23 cellular contexts compared by ENCODE assay signal in the genomic region with DNA sequence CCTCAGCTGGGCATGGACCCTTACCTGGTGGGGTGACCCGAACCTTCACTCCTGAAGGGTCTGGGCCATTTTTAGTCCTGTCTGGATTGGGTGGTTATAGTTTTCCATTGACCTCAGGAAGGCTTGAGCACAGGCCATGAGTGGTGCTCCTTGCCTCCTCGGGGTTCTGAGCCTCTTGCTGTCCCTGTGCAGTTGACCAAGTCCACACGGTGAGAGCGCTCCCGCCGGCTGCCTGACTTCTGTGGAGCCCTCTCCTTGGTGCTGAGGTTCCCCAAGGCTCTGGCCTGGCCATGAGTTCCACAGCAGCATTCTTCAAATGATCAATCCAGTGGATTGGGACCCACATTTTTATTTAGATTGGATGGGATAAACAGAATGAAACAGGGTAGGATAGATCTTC.
A peak's percentile ranks its signal among the peaks of the same experiment; 100 is the strongest.
DNase-seq lines count a peak whose midpoint lies in the region; ATAC-seq, FAIRE-seq and TF ChIP-seq lines count a peak whose summit lies in the region.
"Had no signal": no experiment of that assay in that cellular context is flagged by ENCODE, and none has a peak within 500 bp of the region (broad histone marks: within the 10 kb centered on the region; RNA-seq: fewer than 3 reads in every experiment).

No MANE protein-coding gene starts in this region.

- no peaks in the 10 kb centered on the region for H3K4me1 ChIP-seq in GM23338 (ENCODE audit: insufficient read depth)
- H3K4me1 ChIP-seq in GM12878 (ENCODE audit: control insufficient read depth, insufficient read depth, low read length) = no peaks in the 10 kb centered on the region

- H3K9me3 Mint-ChIP-seq in activated CD4-positive, alpha-beta T cell treated with anti-CD3 and anti-CD28 coated beads for 36 hours (ENCODE audit: low read depth) = no peaks in the 10 kb centered on the region
- H3K9me3 Mint-ChIP-seq in GM23338 (no peaks in the 10 kb centered on the region), nephron progenitor cell (no peaks in the 10 kb centered on the region)

- no peak overlapping the region for H2AFZ ChIP-seq in GM23338
- H2AFZ ChIP-seq in GM12878 (ENCODE audit: control insufficient read depth, low read depth, low read length) = no peak overlapping the region

- H3K79me2 ChIP-seq in GM23338 (replicated peaks; ENCODE audit: insufficient read depth) = no peaks in the 10 kb centered on the region
- H3K79me2 ChIP-seq in GM12878 (ENCODE audit: control insufficient read depth, insufficient read depth, low read length) = no peaks in the 10 kb centered on the region

- H4K20me1 ChIP-seq in GM23338 (replicated peaks; ENCODE audit: insufficient read depth) = no peaks in the 10 kb centered on the region
- no peaks in the 10 kb centered on the region for H4K20me1 ChIP-seq in GM12878 (ENCODE audit: control insufficient read depth, insufficient read depth)

- no peak overlapping the region for H3K4me3 Mint-ChIP-seq in activated CD4-positive, alpha-beta T cell treated with anti-CD3 and anti-CD28 coated beads for 36 hours
- H3K4me3 Mint-ChIP-seq in GM23338 (no peak overlapping the region), nephron progenitor cell (no peak overlapping the region)
- H3K4me3 Mint-ChIP-seq: B cell had no signal

- intact Hi-C loops in activated CD4-positive, alpha-beta T cell treated with anti-CD3 and anti-CD28 coated beads for 36 hours (cut with DNase I, micrococcal nuclease) = loop anchor here in 1 of 2 experiments (2.0 kb wide), 1 partner anchor 58 kb away; no protein-coding TSS in a partner anchor
- intact Hi-C loops in GM12878 (cut with micrococcal nuclease; ENCODE audit: unreplicated experiment) = no loop called here

- in situ Hi-C loops in GM12878 (cut with MboI) = loop anchor here (5.0 kb wide), 1 partner anchor 52 kb away; no protein-coding TSS in a partner anchor

- H3F3A ChIP-seq in GM23338 (replicated peaks; ENCODE audit: low read depth) = no peaks in the 10 kb centered on the region

- no peaks in the 10 kb centered on the region for H3K27me3 ChIP-seq in GM23338 (ENCODE audit: insufficient read depth)
- H3K27me3 ChIP-seq in GM12878 (replicated peaks in 1 of 2; ENCODE audit: control insufficient read depth in 2 of 2, insufficient read depth in 2 of 2, low read length in 1 of 2) = no peaks in the 10 kb centered on the region

- CTCF ChIA-PET in activated CD4-positive, alpha-beta T cell treated with anti-CD3 and anti-CD28 coated beads for 36 hours (lab: Charles Lee) = no interaction called here
- CTCF ChIA-PET in GM12878 (lab: Yijun Ruan, JAX) = no interaction called here

- no peak for TF ChIP-seq RAD21 in GM12878 (IDR thresholded peaks at IDR 0.05; ENCODE audit: insufficient read depth, low read depth, low read length)

- RAD21 ChIA-PET in GM12878 (lab: Charles Lee; ENCODE audit: unreplicated experiment) = no interaction called here

- no TSS peak for BruUV-seq in GM12878 (replicated peaks; lab: Mats Ljungman, UMichigan)

- H3K36me3 Mint-ChIP-seq in activated CD4-positive, alpha-beta T cell treated with anti-CD3 and anti-CD28 coated beads for 36 hours (ENCODE audit: low read depth) = peaks cover 2% of the 10 kb centered on the region
- H3K36me3 Mint-ChIP-seq in GM23338 (ENCODE audit: low read depth) (no peaks in the 10 kb centered on the region), nephron progenitor cell (ENCODE audit: low read depth) (no peaks in the 10 kb centered on the region)

- H3K27me3 Mint-ChIP-seq in activated CD4-positive, alpha-beta T cell treated with anti-CD3 and anti-CD28 coated beads for 36 hours = no peaks in the 10 kb centered on the region
- H3K27me3 Mint-ChIP-seq in GM23338 (ENCODE audit: insufficient read depth, low read depth, poor library complexity) = peaks cover 2% of the 10 kb centered on the region
- H3K27me3 Mint-ChIP-seq in nephron progenitor cell (ENCODE audit: low read depth, poor library complexity) = peaks cover 4% of the 10 kb centered on the region

- H3K4me3 ChIP-seq in GM23338 (no peak overlapping the region), GM12878 (no peak overlapping the region)

- H3K4me2 ChIP-seq in GM23338 (no peak overlapping the region), GM12878 (ENCODE audit: control insufficient read depth, insufficient read depth) (no peak overlapping the region)

- TF ChIP-seq CTCF in GM23338 (conservative IDR thresholded peaks at IDR 0.05; ENCODE audit: low read depth in 2 of 2) (no peak), GM12878 (IDR thresholded peaks at IDR 0.05 in 2 of 3, conservative IDR thresholded peaks at IDR 0.05 in 1 of 3; ENCODE audit: control insufficient read depth in 2 of 3, extremely low read depth in 1 of 3, insufficient read depth in 1 of 3, low read depth in 3 of 3, low read length in 3 of 3) (no peak), nephron progenitor cell (IDR thresholded peaks at IDR 0.05) (no peak)

- H3K27ac ChIP-seq in GM23338 (ENCODE audit: low read depth) (no peak overlapping the region), GM12878 (ENCODE audit: control insufficient read depth, insufficient read depth) (no peak overlapping the region)

- TF ChIP-seq POLR2A in GM12878 (IDR thresholded peaks at IDR 0.05; ENCODE audit: low read depth, low read length) = no peak

- POLR2A ChIA-PET in activated CD4-positive, alpha-beta T cell treated with anti-CD3 and anti-CD28 coated beads for 36 hours (lab: Charles Lee) = no interaction called here
- POLR2A ChIA-PET in GM12878 (lab: Charles Lee) = no interaction called here

- H3K9me3 ChIP-seq in GM12878 (replicated peaks; ENCODE audit: control insufficient read depth, insufficient read depth, low read length) = no peaks in the 10 kb centered on the region

- peak overlapping the region; percentile 80 for H3K27ac Mint-ChIP-seq in activated CD4-positive, alpha-beta T cell treated with anti-CD3 and anti-CD28 coated beads for 36 hours
- no peak overlapping the region for H3K27ac Mint-ChIP-seq in GM23338
- peak overlapping the region; percentile 37 for H3K27ac Mint-ChIP-seq in nephron progenitor cell
- H3K27ac Mint-ChIP-seq: B cell had no signal

- no peak for TF ChIP-seq EP300 in GM12878 (IDR thresholded peaks at IDR 0.05; ENCODE audit: borderline replicate concordance in 1 of 2, control insufficient read depth in 1 of 2, low read depth in 2 of 2, low read length in 2 of 2)

- FAIRE-seq in GM12878 (lab: Jason Lieb, UNC) = no peak
- FAIRE-seq: G401.6 had no signal

- no peak for DNase-seq in activated CD4-positive, alpha-beta T cell treated with anti-CD3 and anti-CD28 coated beads for 36 hours
- no peak for DNase-seq in activated CD4-positive, alpha-beta T cell treated with anti-CD3 and anti-CD28 coated beads for 48 hours
- DNase-seq in GM23338 (ENCODE audit: low spot score) (no peak), GM12878 (ENCODE audit: low read depth, low spot score) (no peak), nephron progenitor cell (no peak), NCI-H2081 (lab: John Stamatoyannopoulos, UW) (no peak)
- no peak for DNase-seq in stimulated activated CD4-positive, alpha-beta T cell treated with anti-CD3 and anti-CD28 coated beads, Interleukin-2, amount 100 ng/mL, for 24 hours
- DNase-seq: 8988T, COR-L47, DMS 273 treated with DMSO at 0.1 percent for 48 hours, GOT3, KG1, MV-4-11, NCI-H1417, NCI-H187, NCI-H2227 treated with DMSO at 0.1 percent for 48 hours, NCI-H524, NCI-H82, OCI-M1, SHP77 treated with DMSO at 0.1 percent for 48 hours had no signal

- WGBS in GM12878 (ENCODE audit: insufficient coverage, insufficient replicate concordance, low lambda C conversion rate, missing lambda C conversion rate) = 77% methylated on average over 6 of the region's 6 CpGs

- H3K9ac ChIP-seq in GM12878 (ENCODE audit: control insufficient read depth, insufficient read depth, low read length) = no peak overlapping the region

- H3K4me1 Mint-ChIP-seq in activated CD4-positive, alpha-beta T cell treated with anti-CD3 and anti-CD28 coated beads for 36 hours = peaks cover 19% of the 10 kb centered on the region
- H3K4me1 Mint-ChIP-seq in GM23338 (no peaks in the 10 kb centered on the region), nephron progenitor cell (peaks cover 49% of the 10 kb centered on the region)

- H3K9me2 ChIP-seq in GM23338 (ENCODE audit: insufficient read depth) = no peaks in the 10 kb centered on the region

- H3K36me3 ChIP-seq in GM23338 (ENCODE audit: insufficient read depth) (no peaks in the 10 kb centered on the region), GM12878 (ENCODE audit: control insufficient read depth in 2 of 2, insufficient read depth in 2 of 2, low read length in 1 of 2) (no peaks in the 10 kb centered on the region)

- no peak for ATAC-seq in activated CD4-positive, alpha-beta T cell treated with anti-CD3 and anti-CD28 coated beads for 36 hours
- ATAC-seq in GM23338 (no peak; the same call in 2 of the 3 replicates), GM12878 (no peak), HG02840 (IDR thresholded peaks at IDR 0.05; ENCODE audit: low FRiP score, unreplicated experiment) (no peak)

- SMC1A ChIA-PET in GM12878 (lab: Charles Lee; ENCODE audit: uncharacterized antibody, unreplicated experiment) = no interaction called here

TF ChIP-seq in GM23338, 12 proteins besides CTCF, POLR2A, EP300 and RAD21 (continues in another document):
- TF ChIP-seq ZNF331 (CRISPR knock-in tag; IDR thresholded peaks at IDR 0.05; ENCODE audit: low read depth) = no peak
- no peak for TF ChIP-seq EZH2phosphoT487 (IDR thresholded peaks at IDR 0.05; ENCODE audit: unreplicated experiment)
- TF ChIP-seq EZH2 (IDR thresholded peaks at IDR 0.05; ENCODE audit: low read depth, unreplicated experiment) = no peak

TF ChIP-seq in GM12878, 131 proteins besides CTCF, POLR2A, EP300 and RAD21 (continues in another document):
- TF ChIP-seq ZNF207 (IDR thresholded peaks at IDR 0.05; ENCODE audit: borderline replicate concordance) = no peak
